ENCODE assay signal across 8 cellular contexts in the genomic region with DNA sequence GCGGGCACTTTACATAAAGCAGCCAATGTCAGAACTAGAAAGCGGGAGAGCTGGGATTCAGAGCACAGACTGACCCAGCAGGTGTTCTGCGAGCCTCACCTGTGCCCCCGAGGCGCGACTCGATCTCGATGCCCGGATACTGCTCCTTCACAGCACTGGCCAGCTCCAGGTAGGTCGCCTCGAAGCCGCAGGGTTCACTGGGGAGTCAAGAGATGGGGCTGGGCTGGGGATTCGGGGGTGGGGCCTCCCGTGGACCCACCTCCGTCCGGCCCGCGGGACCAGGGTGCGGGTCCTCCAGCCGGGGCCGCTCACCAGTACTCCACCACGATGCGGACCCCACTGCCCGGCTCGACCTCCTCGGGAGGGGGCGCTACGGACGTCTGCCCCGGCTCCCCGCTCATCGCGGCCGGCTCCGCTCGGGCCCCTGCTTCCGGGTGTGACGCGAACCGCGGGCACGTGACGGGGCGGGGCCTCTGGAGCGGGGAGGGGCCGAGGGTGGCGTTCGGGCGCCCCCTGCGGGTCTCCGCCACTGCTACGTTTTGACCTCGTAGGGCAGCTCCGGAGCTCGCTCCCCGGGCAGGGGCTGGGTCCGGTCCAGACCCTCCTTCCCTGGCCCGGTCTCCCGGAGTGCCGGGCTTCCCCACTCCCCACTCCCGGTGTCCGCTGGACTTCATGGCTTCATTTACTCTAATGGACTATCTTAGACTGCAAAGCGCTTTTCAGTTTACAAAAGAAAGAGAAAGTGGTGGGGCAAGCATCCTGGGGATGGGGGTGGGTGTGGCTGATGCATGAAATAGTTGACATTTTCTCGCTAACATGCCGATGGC. TPM values are rescaled to one million over a fixed set of nuclear protein-coding genes. Genes with fewer than 3 reads are reported as not detected.
DNase-seq lines count a peak whose midpoint lies in the region; ATAC-seq and TF ChIP-seq lines count a peak whose summit lies in the region.

A gene with protein sequence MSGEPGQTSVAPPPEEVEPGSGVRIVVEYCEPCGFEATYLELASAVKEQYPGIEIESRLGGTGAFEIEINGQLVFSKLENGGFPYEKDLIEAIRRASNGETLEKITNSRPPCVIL (minus strand): TSS at position 438 of the 827 bp plus-strand sequence. CDS start 37 bp downstream, at position 401.

- TF ChIP-seq CTCF in AG09309 (IDR thresholded peaks at IDR 0.05; ENCODE audit: control insufficient read depth, insufficient read depth, low read depth, low read length, missing control alignments) (peak; percentile 75), kidney epithelial cell (IDR thresholded peaks at IDR 0.05; ENCODE audit: insufficient read depth, low read length, poor library complexity, severe bottlenecking) (peak; percentile 68)

- DNase-seq in AG09309 (ENCODE audit: low read depth) (no peak), NCI-H345 treated with DMSO at 0.1 percent for 48 hours (lab: John Stamatoyannopoulos, UW; ENCODE audit: unreplicated experiment) (peak; percentile 83), cerebellar cortex (ENCODE audit: low spot score) (peak; percentile 84), kidney epithelial cell (ENCODE audit: low read depth) (no peak)
- peak; percentile 98 for DNase-seq in activated CD4-positive, CD25-positive, alpha-beta regulatory T cell treated with anti-CD3 and anti-CD28 coated beads, Interleukin-2, amount 50 U/mL, for 72 hours
- DNase-seq in stimulated activated CD4-positive, alpha-beta T cell treated with anti-CD3 and anti-CD28 coated beads, Interleukin-15, amount 100 ng/mL, for 48 hours (ENCODE audit: low read depth in 2 of 2) = peak; percentile 82 to 91

- no peaks in the 10 kb centered on the region for H3K27me3 ChIP-seq in kidney epithelial cell (ENCODE audit: control insufficient read depth, insufficient read depth, low read length)

- H3K4me3 ChIP-seq in AG09309 (ENCODE audit: control insufficient read depth, low read depth, low read length) (peak within 1 kb of the TSS; percentile 73), kidney epithelial cell (ENCODE audit: low read depth, low read length) (peak within 1 kb of the TSS; percentile 92)

- peaks cover 1% of the 10 kb centered on the region for H3K36me3 ChIP-seq in kidney epithelial cell (ENCODE audit: control insufficient read depth, insufficient read depth, low read length)

- peak; percentile 92 for ATAC-seq in GM18909 (IDR thresholded peaks at IDR 0.05; ENCODE audit: poor library complexity, unreplicated experiment)
- peak; percentile 85 for ATAC-seq in HG03159 (IDR thresholded peaks at IDR 0.05; ENCODE audit: unreplicated experiment)

RNA-seq across cellular contexts. Expression of the gene that starts here (rescaled TPM):
- 83.7 and 97.0 TPM in 2 replicates for total RNA-seq in kidney epithelial cell

Comparison
In these comparisons a context has a peak if more than half of its experiments do, and no peak if none do; other contexts are left out.
1. DNase-seq: peak in NCI-H345 treated with DMSO at 0.1 percent for 48 hours (single experiment), activated CD4-positive, CD25-positive, alpha-beta regulatory T cell treated with anti-CD3 and anti-CD28 coated beads, Interleukin-2, amount 50 U/mL, for 72 hours (single experiment), cerebellar cortex (single experiment) and stimulated activated CD4-positive, alpha-beta T cell treated with anti-CD3 and anti-CD28 coated beads, Interleukin-15, amount 100 ng/mL, for 48 hours (2 of 2); none in AG09309 (single experiment) and kidney epithelial cell (single experiment).